Comparison of ENCODE assay signal across 6 cellular contexts in the genomic region with DNA sequence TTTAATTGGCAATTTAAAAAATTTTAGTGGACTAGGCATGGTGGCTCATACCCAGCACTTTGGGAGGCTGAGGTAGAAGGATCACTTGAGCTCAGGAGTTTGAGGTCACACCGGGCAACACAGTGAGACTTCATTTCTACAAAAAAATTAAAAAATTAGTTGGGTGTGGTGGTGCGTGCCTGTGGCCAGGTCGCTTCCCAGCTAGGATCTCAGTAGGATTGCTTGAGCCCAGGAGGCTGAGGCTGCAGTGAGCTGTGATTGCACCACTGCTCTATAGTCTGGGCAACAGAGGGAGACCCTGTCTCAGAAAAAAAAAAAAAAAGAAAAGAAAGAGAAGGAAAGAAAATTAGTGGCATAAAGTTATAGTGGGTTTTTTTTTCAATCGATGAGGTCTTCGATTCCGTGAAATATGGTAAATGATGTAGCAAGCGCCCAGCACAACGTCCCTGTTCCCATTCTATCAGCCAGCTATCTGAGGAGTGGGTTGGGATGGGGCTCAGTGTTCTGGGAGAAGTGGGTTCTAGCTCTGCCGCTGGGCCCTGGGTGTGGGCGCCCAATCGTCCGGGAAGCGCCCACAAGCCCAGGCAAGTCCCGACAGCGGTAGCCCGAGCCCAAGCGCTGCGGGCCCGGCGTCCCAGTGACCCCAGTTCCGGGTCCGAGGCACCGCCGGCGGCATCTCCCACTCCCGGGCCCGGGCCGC. TPM values are rescaled to one million over a fixed set of nuclear protein-coding genes. Genes with fewer than 3 reads are reported as not detected.
DNase-seq lines count a peak whose midpoint lies in the region; ATAC-seq and TF ChIP-seq lines count a peak whose summit lies in the region.

No MANE protein-coding gene starts in this region.

- WGBS in prostate gland: 36% methylated on average over 17 of the region's 28 CpGs
- WGBS in aorta, 2 donors: 27 to 30% methylated on average over 26 to 28 of the region's 28 CpGs

- TF ChIP-seq CTCF in dorsolateral prefrontal cortex (IDR thresholded peaks at IDR 0.05 in 54 of 56, conservative IDR thresholded peaks at IDR 0.05 in 2 of 56; ENCODE audit: low read depth in 1 of 56, partially characterized antibody in 56 of 56): no peak
- TF ChIP-seq CTCF in prostate gland (IDR thresholded peaks at IDR 0.05): no peak

- ATAC-seq in aorta (ENCODE audit: low FRiP score) (no peak), HG03521 (IDR thresholded peaks at IDR 0.05; ENCODE audit: unreplicated experiment) (no peak)

- intact Hi-C loops in dorsolateral prefrontal cortex (cut with DNase I): no loop called here
- intact Hi-C loops in prostate gland (cut with DNase I): no loop called here
- intact Hi-C loops in aorta (cut with DNase I): no loop called here

- peaks cover 43% of the 10 kb centered on the region for H3K27me3 ChIP-seq in HUES6 (ENCODE audit: control insufficient read depth, insufficient read depth, low read length)
- peaks cover 0 to 17% (median 7%) of the 10 kb centered on the region in 45 donors for H3K27me3 ChIP-seq in dorsolateral prefrontal cortex
- no peaks in the 10 kb centered on the region for H3K27me3 ChIP-seq in prostate gland (replicated peaks; ENCODE audit: insufficient read depth)
- H3K27me3 ChIP-seq in aorta (ENCODE audit: control insufficient read depth in 1 of 2, insufficient read depth in 2 of 2, low read length in 1 of 2): no peaks in the 10 kb centered on the region

- H3K9ac ChIP-seq in HUES6 (ENCODE audit: low read length): peak overlapping the region; percentile 98

- H3K9me3 ChIP-seq in HUES6 (ENCODE audit: control insufficient read depth, insufficient read depth, low read depth, low read length) (no peaks in the 10 kb centered on the region), prostate gland (no peaks in the 10 kb centered on the region), aorta (ENCODE audit: control insufficient read depth, low read length) (no peaks in the 10 kb centered on the region)

- H3K4me3 ChIP-seq in HUES6 (ENCODE audit: low read depth, low read length): peak overlapping the region; percentile 97
- peak overlapping the region in 57 of 59 donors; percentile 41 to 72 (median 57) for H3K4me3 ChIP-seq in dorsolateral prefrontal cortex
- H3K4me3 ChIP-seq in prostate gland: peak overlapping the region; percentile 43 to 45
- no peak overlapping the region for H3K4me3 ChIP-seq in aorta (ENCODE audit: low read length in 2 of 2)

- DNase-seq in dorsolateral prefrontal cortex (no peak), prostate gland (ENCODE audit: low spot score) (no peak), AML-193 (lab: John Stamatoyannopoulos, UW) (no peak), aorta (no peak)

- H3K36me3 ChIP-seq in HUES6 (ENCODE audit: control insufficient read depth, insufficient read depth, low read length): peaks cover 18% of the 10 kb centered on the region
- H3K36me3 ChIP-seq in prostate gland: no peaks in the 10 kb centered on the region
- H3K36me3 ChIP-seq in aorta (ENCODE audit: control insufficient read depth in 1 of 2, insufficient read depth in 2 of 2, low read length in 1 of 2): no peaks in the 10 kb centered on the region

- H3K27ac ChIP-seq in HUES6 (ENCODE audit: low read depth, low read length) (no peak overlapping the region; the same call in 1 of the 2 replicates), dorsolateral prefrontal cortex (no peak overlapping the region), prostate gland (no peak overlapping the region), aorta (ENCODE audit: low read depth in 1 of 2, low read length in 2 of 2) (peak overlapping the region in 1 of 2 donors; percentile 14)

- no peak for TF ChIP-seq POLR2A in prostate gland (IDR thresholded peaks at IDR 0.05)

- H3K4me1 ChIP-seq in HUES6 (ENCODE audit: control insufficient read depth, insufficient read depth, low read length): peaks cover 18% of the 10 kb centered on the region; the same call in 1 of the 2 replicates
- no peaks in the 10 kb centered on the region for H3K4me1 ChIP-seq in prostate gland (replicated peaks)
- no peaks in the 10 kb centered on the region for H3K4me1 ChIP-seq in aorta (ENCODE audit: control insufficient read depth in 1 of 2, insufficient read depth in 2 of 2, low read length in 2 of 2)

RNA-seq across cellular contexts. Expression of a gene that starts 1.4 kb away (rescaled TPM):
- total RNA-seq in dorsolateral prefrontal cortex (1 to 10 TPM in 55 of 120 experiments, under 1 TPM in 41, not detected in 24; 0.30 to 6.6 (median 1.2) TPM), prostate gland (1 to 10 TPM; 2.6 to 3.4 TPM), aorta (10 to 100 TPM in 1 of 2 donors, 1 to 10 TPM in 1; 7.2 to 31.9 TPM)
- 1 to 10 TPM; 1.6 to 6.4 TPM for polyA plus RNA-seq in aorta

RNA-seq across cellular contexts. Expression of a gene that starts 8.3 kb away (rescaled TPM):
- total RNA-seq in dorsolateral prefrontal cortex (100 to 1,000 TPM in 4 of 120 experiments, 10 to 100 TPM in 116; 37.7 to 126 (median 71.6) TPM), prostate gland (10 to 100 TPM; 40.4 to 55.0 TPM), aorta (10 to 100 TPM; 30.1 to 46.9 TPM)
- 10 to 100 TPM; 23.9 to 72.8 TPM for polyA plus RNA-seq in aorta

RNA-seq across cellular contexts. Expression of a gene that starts 10.5 kb away (rescaled TPM):
- total RNA-seq in dorsolateral prefrontal cortex (100 to 1,000 TPM in 19 of 120 experiments, 10 to 100 TPM in 101; 56.1 to 115 (median 86.6) TPM), prostate gland (100 to 1,000 TPM in 1 of 2 donors, 10 to 100 TPM in 1; 87.7 to 151 TPM), aorta (10 to 100 TPM; 40.2 to 47.7 TPM)
- polyA plus RNA-seq in aorta: 10 to 100 TPM; 57.2 to 73.1 TPM

RNA-seq across cellular contexts. Expression of a gene that starts 19.2 kb away (rescaled TPM):
- total RNA-seq in dorsolateral prefrontal cortex: 1 to 10 TPM in 14 of 120 experiments, under 1 TPM in 32, not detected in 74; 0.32 to 2.9 (median 0.65) TPM
- total RNA-seq in prostate gland: 1 to 10 TPM; 1.3 to 1.8 TPM
- total RNA-seq in aorta: 1 to 10 TPM; 1.8 to 3.9 TPM
- polyA plus RNA-seq in aorta: 1 to 10 TPM; 1.8 to 2.9 TPM

RNA-seq across cellular contexts. Expression of a gene that starts 20.1 kb away (rescaled TPM):
- total RNA-seq in dorsolateral prefrontal cortex: 10 to 100 TPM; 53.5 to 95.7 (median 73.6) TPM
- total RNA-seq in prostate gland: 10 to 100 TPM; 30.1 to 54.6 TPM
- total RNA-seq in aorta: 10 to 100 TPM; 45.6 to 47.3 TPM
- 10 to 100 TPM; 34.9 to 55.3 TPM for polyA plus RNA-seq in aorta

Comparison
In these comparisons a context has a peak if more than half of its experiments do, and no peak if none do; other contexts are left out.
1. H3K4me3 ChIP-seq: peak in HUES6 (single experiment), dorsolateral prefrontal cortex (57 of 59) and prostate gland (2 of 2); none in aorta (0 of 2).